Comparison of ENCODE assay signal across 30 cellular contexts in genomic region chr1:213714645-213715044, GRCh38.
A peak's percentile ranks its signal among the peaks of the same experiment; 100 is the strongest.
DNase-seq lines count a peak whose midpoint lies in the region; ATAC-seq and TF ChIP-seq lines count a peak whose summit lies in the region.
"Had no signal": no experiment of that assay in that cellular context is flagged by ENCODE, and none has a peak within 500 bp of the region (broad histone marks: within the 10 kb centered on the region; RNA-seq: fewer than 3 reads in every experiment).

No MANE protein-coding gene starts in this region.

- no peak for TF ChIP-seq POLR2A in esophagus squamous epithelium (IDR thresholded peaks at IDR 0.05)

- H3K27ac ChIP-seq in mesendoderm (ENCODE audit: low read depth, low read length): no peak overlapping the region
- H3K27ac ChIP-seq in esophagus squamous epithelium: no peak overlapping the region
- H3K27ac ChIP-seq: left ventricle myocardium inferior, neutrophil, prostate gland, thyroid gland, vagina had no signal

- no CpG with 5 or more reads among the region's 4 CpGs for WGBS in mesendoderm (ENCODE audit: extremely low coverage, insufficient coverage, low lambda C conversion rate)
- 35 to 37% methylated on average over 2 to 4 of the region's 4 CpGs for WGBS in esophagus squamous epithelium, 2 donors

- H3K27ac Mint-ChIP-seq in activated naive CD4-positive, alpha-beta T cell treated with anti-CD3 and anti-CD28 coated beads, Interleukin-2, amount 50 U/mL, for 72 hours: no peak overlapping the region
- H3K27ac Mint-ChIP-seq: activated CD4-positive, alpha-beta T cell treated with anti-CD3 and anti-CD28 coated beads for 36 hours; effector memory CD8-positive, alpha-beta T cell had no signal

- TF ChIP-seq CTCF in esophagus squamous epithelium (IDR thresholded peaks at IDR 0.05): no peak

- intact Hi-C loops in esophagus squamous epithelium (cut with DNase I): no loop called here

- H4K5ac ChIP-seq in mesendoderm (ENCODE audit: low read length): no peak overlapping the region

- no peak overlapping the region for H2BK15ac ChIP-seq in mesendoderm (replicated peaks; ENCODE audit: low read depth)

- no peak overlapping the region for H4K8ac ChIP-seq in mesendoderm (ENCODE audit: low read depth, low read length)

- no peak overlapping the region for H3K23ac ChIP-seq in mesendoderm (ENCODE audit: low read length)

- no peaks in the 10 kb centered on the region for H3K79me2 ChIP-seq in mesendoderm (ENCODE audit: control insufficient read depth, insufficient read depth, low read length)

- H2BK5ac ChIP-seq in mesendoderm (ENCODE audit: low read length): no peak overlapping the region

- H3K18ac ChIP-seq in mesendoderm (ENCODE audit: low read length): no peak overlapping the region

- H3K9me3 ChIP-seq in esophagus squamous epithelium: no peaks in the 10 kb centered on the region
- H3K9me3 ChIP-seq: neutrophil, prostate gland, thyroid gland, vagina had no signal

- H3K56ac ChIP-seq in mesendoderm (ENCODE audit: low read length): no peak overlapping the region

- H2AK5ac ChIP-seq in mesendoderm (ENCODE audit: low read length): no peak overlapping the region

- H3K9me3 Mint-ChIP-seq in activated naive CD4-positive, alpha-beta T cell treated with anti-CD3 and anti-CD28 coated beads, Interleukin-2, amount 50 U/mL, for 72 hours: peaks cover 36 to 37% of the 10 kb centered on the region in 2 donors

- H3K36me3 ChIP-seq in mesendoderm (ENCODE audit: control insufficient read depth, insufficient read depth, low read length) (no peaks in the 10 kb centered on the region), esophagus squamous epithelium (no peaks in the 10 kb centered on the region)
- H3K36me3 ChIP-seq: left ventricle myocardium inferior, neutrophil, prostate gland, thyroid gland, vagina had no signal

- peaks cover 22 to 56% of the 10 kb centered on the region in 2 donors for H3K36me3 Mint-ChIP-seq in activated naive CD4-positive, alpha-beta T cell treated with anti-CD3 and anti-CD28 coated beads, Interleukin-2, amount 50 U/mL, for 72 hours
- H3K36me3 Mint-ChIP-seq: CD14-positive monocyte had no signal

- H3K27me3 ChIP-seq in mesendoderm (ENCODE audit: insufficient read depth, low read length, poor library complexity): no peaks in the 10 kb centered on the region
- H3K27me3 ChIP-seq in esophagus squamous epithelium: no peaks in the 10 kb centered on the region
- H3K27me3 ChIP-seq: neutrophil, thyroid gland, vagina had no signal

- H3K4ac ChIP-seq in mesendoderm (ENCODE audit: low read depth, low read length): no peak overlapping the region

- no peak overlapping the region for H3K4me2 ChIP-seq in mesendoderm (ENCODE audit: low read length)

- no peak overlapping the region for H3K9ac ChIP-seq in mesendoderm (ENCODE audit: low read length)

- peak; percentile 26 for DNase-seq in NCI-H2227 (lab: John Stamatoyannopoulos, UW; ENCODE audit: unreplicated experiment)
- DNase-seq in NCI-H2227 treated with DMSO at 0.1 percent for 48 hours (lab: John Stamatoyannopoulos, UW): no peak
- peak; percentile 20 for DNase-seq in ELF-1 (ENCODE audit: low read depth, low spot score)
- peak; percentile 97 for DNase-seq in NCI-H69 (lab: John Stamatoyannopoulos, UW)
- peak; percentile 13 for DNase-seq in mesendoderm
- no peak for DNase-seq in esophagus squamous epithelium (lab: John Stamatoyannopoulos, UW)
- no peak for DNase-seq in dedifferentiated amniotic fluid mesenchymal stem cell (ENCODE audit: extremely low spot score)
- no peak for DNase-seq in activated naive CD4-positive, alpha-beta T cell treated with anti-CD3 and anti-CD28 coated beads, Interleukin-2, amount 50 U/mL, for 72 hours (ENCODE audit: low spot score in 2 of 2)
- DNase-seq: activated CD4-positive, alpha-beta T cell treated with anti-CD3 and anti-CD28 coated beads for 36 hours; activated gamma-delta T cell; activated T-cell treated with anti-CD3 and anti-CD28 coated beads, Interleukin-2, amount 50 U/mL, for 1 hour; Calu3; central memory CD4-positive, alpha-beta T cell; cortex of kidney; effector memory CD8-positive, alpha-beta T cell; foreskin fibroblast; islet precursor cell; left ventricle myocardium inferior; NCI-H1105; NCI-H524 treated with DMSO at 0.1 percent for 48 hours; SIG-M5; stimulated activated CD4-positive, alpha-beta T cell treated with anti-CD3 and anti-CD28 coated beads, Interleukin-12 subunit alpha, Interleukin-12 subunit beta, amount 100 ng/mL, for 4 hours; stimulated activated CD4-positive, alpha-beta T cell treated with anti-CD3 and anti-CD28 coated beads, Interleukin-4, amount 100 ng/mL, for 1 hour; thyroid gland had no signal

- H3K79me1 ChIP-seq in mesendoderm (ENCODE audit: low read length): no peaks in the 10 kb centered on the region

- ATAC-seq in activated naive CD4-positive, alpha-beta T cell treated with anti-CD3 and anti-CD28 coated beads, Interleukin-2, amount 50 U/mL, for 72 hours: no peak
- ATAC-seq: activated CD4-positive, alpha-beta T cell treated with anti-CD3 and anti-CD28 coated beads for 36 hours; effector memory CD8-positive, alpha-beta T cell; sciatic nerve had no signal

- H2BK120ac ChIP-seq in mesendoderm (ENCODE audit: low read depth, low read length): no peak overlapping the region

- H3K4me3 ChIP-seq in mesendoderm (ENCODE audit: low read length) (no peak overlapping the region), esophagus squamous epithelium (no peak overlapping the region)
- H3K4me3 ChIP-seq: K562, left ventricle myocardium inferior, prostate gland, thyroid gland, vagina had no signal

- H3K4me1 ChIP-seq in mesendoderm (ENCODE audit: control insufficient read depth, low read depth, low read length) (no peaks in the 10 kb centered on the region), esophagus squamous epithelium (no peaks in the 10 kb centered on the region)
- H3K4me1 ChIP-seq: left ventricle myocardium inferior, prostate gland, thyroid gland, vagina had no signal

Comparison
In these comparisons a context has a peak if more than half of its experiments do, and no peak if none do; other contexts are left out.
1. DNase-seq: peak in NCI-H2227 (single experiment), ELF-1 (single experiment), NCI-H69 (single experiment) and mesendoderm (single experiment); none in NCI-H2227 treated with DMSO at 0.1 percent for 48 hours (single experiment), esophagus squamous epithelium (single experiment), dedifferentiated amniotic fluid mesenchymal stem cell (single experiment) and activated naive CD4-positive, alpha-beta T cell treated with anti-CD3 and anti-CD28 coated beads, Interleukin-2, amount 50 U/mL, for 72 hours (0 of 2).